Comparison of ENCODE assay signal across 1 cellular context in genomic region chr12:104986022-104986941, GRCh38.
TF ChIP-seq lines count a peak whose summit lies in the region.

NOPCHAP1 (plus strand) TSS chr12:104986316; CDS start chr12:104986353, 37 bp downstream.

TF ChIP-seq in GM12878, 131 proteins besides CTCF, POLR2A, EP300 and RAD21 (continued from another document and continues in another):
- TF ChIP-seq ELK1 (IDR thresholded peaks at IDR 0.05; ENCODE audit: low read depth, low read length), result no peak
- TF ChIP-seq POLR2AphosphoS5 (IDR thresholded peaks at IDR 0.05; ENCODE audit: low read length), result peak; percentile 71
- no peak for TF ChIP-seq BCL11A (IDR thresholded peaks at IDR 0.05; ENCODE audit: low read depth, low read length)
- TF ChIP-seq CBFB (IDR thresholded peaks at IDR 0.05; ENCODE audit: low read depth), result 0 out of 2 replicates have a peak, but pooled peaks have one; percentile 29
- no peak for TF ChIP-seq TARDBP (IDR thresholded peaks at IDR 0.05; ENCODE audit: borderline replicate concordance)
- TF ChIP-seq KAT2A (conservative IDR thresholded peaks at IDR 0.05; ENCODE audit: control insufficient read depth, low read depth, low read length), result no peak
- no peak for TF ChIP-seq ZBTB11 (CRISPR knock-in tag; IDR thresholded peaks at IDR 0.05)
- peak; percentile 68; the same call in 1 of the 2 replicates for TF ChIP-seq POLR2AphosphoS2 (IDR thresholded peaks at IDR 0.05; ENCODE audit: low read depth, low read length)
- TF ChIP-seq MYB (IDR thresholded peaks at IDR 0.05; ENCODE audit: borderline replicate concordance, low read depth, low read length), result no peak
- TF ChIP-seq ATF7 (IDR thresholded peaks at IDR 0.05; ENCODE audit: low read depth), result no peak
- TF ChIP-seq POU2F2 (IDR thresholded peaks at IDR 0.05; ENCODE audit: borderline replicate concordance, low read depth, low read length), result no peak
- no peak for TF ChIP-seq MLLT1 (IDR thresholded peaks at IDR 0.05)
- TF ChIP-seq RELA (IDR thresholded peaks at IDR 0.05; ENCODE audit: borderline replicate concordance, partially characterized antibody), result peak; percentile 51
- no peak for TF ChIP-seq USF2 (IDR thresholded peaks at IDR 0.05; ENCODE audit: borderline replicate concordance, low read depth, low read length)
- TF ChIP-seq BCLAF1 (IDR thresholded peaks at IDR 0.05), result no peak
- TF ChIP-seq TBL1XR1 (IDR thresholded peaks at IDR 0.05; ENCODE audit: low read depth, low read length), result no peak
- TF ChIP-seq SMARCA5 (IDR thresholded peaks at IDR 0.05), result no peak
- TF ChIP-seq NBN (IDR thresholded peaks at IDR 0.05), result 0 out of 2 replicates have a peak, but pooled peaks have one; percentile 44
- no peak for TF ChIP-seq FOXM1 (IDR thresholded peaks at IDR 0.05; ENCODE audit: low read depth, low read length)
- TF ChIP-seq RAD51 (IDR thresholded peaks at IDR 0.05), result no peak
- no peak for TF ChIP-seq ZSCAN29 (IDR thresholded peaks at IDR 0.05)
- TF ChIP-seq STAT3 (IDR thresholded peaks at IDR 0.05; ENCODE audit: low read depth, low read length), result no peak
- TF ChIP-seq PRDM15 (CRISPR knock-in tag; IDR thresholded peaks at IDR 0.05), result no peak
- no peak for TF ChIP-seq SMC3 (IDR thresholded peaks at IDR 0.05; ENCODE audit: borderline replicate concordance, low read length)
- no peak for TF ChIP-seq CREM (IDR thresholded peaks at IDR 0.05; ENCODE audit: low read depth)
- peak; percentile 74; the same call in 1 of the 2 replicates for TF ChIP-seq GATAD2B (conservative IDR thresholded peaks at IDR 0.05; ENCODE audit: low read depth)
- TF ChIP-seq CHD1 (IDR thresholded peaks at IDR 0.05; ENCODE audit: low read depth, low read length), result no peak
- no peak for TF ChIP-seq ZBTB40 (IDR thresholded peaks at IDR 0.05; ENCODE audit: borderline replicate concordance)
- TF ChIP-seq TCF3 (IDR thresholded peaks at IDR 0.05; ENCODE audit: borderline replicate concordance, insufficient read depth, low read depth, low read length), result 0 out of 2 replicates have a peak, but pooled peaks have one; percentile 11
- TF ChIP-seq CREB1 (IDR thresholded peaks at IDR 0.05; ENCODE audit: low read depth), result no peak
- no peak for TF ChIP-seq ZNF274 (IDR thresholded peaks at IDR 0.05; ENCODE audit: insufficient read depth, insufficient read length)
- no peak for TF ChIP-seq ZBTB33 (IDR thresholded peaks at IDR 0.05)
- no peak for TF ChIP-seq JUND (IDR thresholded peaks at IDR 0.05; ENCODE audit: low read depth, low read length)
- TF ChIP-seq IRF4 (IDR thresholded peaks at IDR 0.05; ENCODE audit: low read depth, low read length), result no peak
- TF ChIP-seq BMI1 (IDR thresholded peaks at IDR 0.05; ENCODE audit: borderline replicate concordance), result no peak
- TF ChIP-seq NKRF (conservative IDR thresholded peaks at IDR 0.05), result peak; percentile 98
